ENCODE assay signal across 8 cellular contexts in genomic region chr18:76491801-76492668, GRCh38. TPM values are rescaled to one million over a fixed set of nuclear protein-coding genes. Genes with fewer than 3 reads are reported as not detected.
A peak's percentile ranks its signal among the peaks of the same experiment; 100 is the strongest.
DNase-seq lines count a peak whose midpoint lies in the region; ATAC-seq and TF ChIP-seq lines count a peak whose summit lies in the region.

No MANE protein-coding gene starts in this region.

- intact Hi-C loops in Right ventricle myocardium inferior (cut with DNase I): loop anchor here (5.0 to 10.0 kb wide), 3 partner anchors 85 to 213 kb away; no protein-coding TSS in a partner anchor
- intact Hi-C loops in cardiac septum (cut with DNase I): loop anchor here (2.0 kb wide), 1 partner anchor 41 kb away; no protein-coding TSS in a partner anchor

- no peaks in the 10 kb centered on the region for H3K9me3 ChIP-seq in neural cell (ENCODE audit: low read length)

- DNase-seq in Right ventricle myocardium inferior (ENCODE audit: missing footprints) (peak; percentile 69), cardiac septum (ENCODE audit: low spot score) (no peak), NCI-H1105 (lab: John Stamatoyannopoulos, UW) (peak; percentile 31), fibroblast of the aortic adventitia (ENCODE audit: low read depth) (peak; percentile 37), cerebellum (ENCODE audit: low spot score) (no peak), GDM1 (lab: John Stamatoyannopoulos, UW) (no peak)
- DNase-seq in activated T-cell treated with anti-CD3 and anti-CD28 coated beads, Interleukin-2, amount 50 U/mL, for 24 hours: peak; percentile 70

- peak overlapping the region; percentile 70 for H3K27ac ChIP-seq in neural cell (ENCODE audit: low read length)

- no peak for TF ChIP-seq EP300 in neural cell (conservative IDR thresholded peaks at IDR 0.05; ENCODE audit: poor library complexity, severe bottlenecking)

- H3K9me3 Mint-ChIP-seq in activated T-cell treated with anti-CD3 and anti-CD28 coated beads, Interleukin-2, amount 50 U/mL, for 24 hours: no peaks in the 10 kb centered on the region

- peaks cover 8% of the 10 kb centered on the region for H3F3A ChIP-seq in neural cell (ENCODE audit: insufficient read depth, low read length, poor library complexity, severe bottlenecking)

- peak; percentile 13 for TF ChIP-seq RAD21 in neural cell (conservative IDR thresholded peaks at IDR 0.05)

- no peaks in the 10 kb centered on the region for H3K36me3 ChIP-seq in neural cell (ENCODE audit: insufficient read depth, low read length)

- peak overlapping the region; percentile 90 for H3K27ac Mint-ChIP-seq in activated T-cell treated with anti-CD3 and anti-CD28 coated beads, Interleukin-2, amount 50 U/mL, for 24 hours

- peaks cover 42% of the 10 kb centered on the region for H3K79me2 ChIP-seq in neural cell (replicated peaks; ENCODE audit: insufficient read depth, low read length)

- H3K4me3 ChIP-seq in fibroblast of the aortic adventitia (ENCODE audit: low read depth, low read length): peak overlapping the region; percentile 73
- peak overlapping the region; percentile 93 for H3K4me3 ChIP-seq in neural cell (ENCODE audit: low read length)

- H3K4me3 Mint-ChIP-seq in activated T-cell treated with anti-CD3 and anti-CD28 coated beads, Interleukin-2, amount 50 U/mL, for 24 hours: peak overlapping the region; percentile 88

- H3K9me2 ChIP-seq in neural cell (ENCODE audit: insufficient read depth, low read length): no peaks in the 10 kb centered on the region

- H3K36me3 Mint-ChIP-seq in activated T-cell treated with anti-CD3 and anti-CD28 coated beads, Interleukin-2, amount 50 U/mL, for 24 hours (ENCODE audit: low read depth): peaks cover 8% of the 10 kb centered on the region

- no peaks in the 10 kb centered on the region for H4K20me1 ChIP-seq in neural cell (ENCODE audit: insufficient read depth)

- no peak overlapping the region for H2AFZ ChIP-seq in neural cell (ENCODE audit: low read depth, low read length)

- peak overlapping the region; percentile 92 for H3K4me2 ChIP-seq in neural cell (ENCODE audit: low read length)

- ATAC-seq in Right ventricle myocardium inferior: peak; percentile 18

- H3K4me1 Mint-ChIP-seq in activated T-cell treated with anti-CD3 and anti-CD28 coated beads, Interleukin-2, amount 50 U/mL, for 24 hours (ENCODE audit: low read depth): peaks cover 48% of the 10 kb centered on the region

- TF ChIP-seq CTCF in fibroblast of the aortic adventitia (IDR thresholded peaks at IDR 0.05; ENCODE audit: insufficient read depth, low read length): no peak
- no peak for TF ChIP-seq CTCF in neural cell (IDR thresholded peaks at IDR 0.05; ENCODE audit: poor library complexity, severe bottlenecking)

- no peaks in the 10 kb centered on the region for H3K27me3 ChIP-seq in neural cell (ENCODE audit: insufficient read depth, low read depth, low read length)

- peak overlapping the region; percentile 74 for H3K9ac ChIP-seq in neural cell (ENCODE audit: low read length)

- H3K27me3 Mint-ChIP-seq in activated T-cell treated with anti-CD3 and anti-CD28 coated beads, Interleukin-2, amount 50 U/mL, for 24 hours: peaks cover 51% of the 10 kb centered on the region

TF ChIP-seq in neural cell, 6 proteins besides CTCF, POLR2A, EP300 and RAD21:
- TF ChIP-seq EZH2 (IDR thresholded peaks at IDR 0.05; ENCODE audit: borderline replicate concordance, insufficient read depth, low read length, poor library complexity, severe bottlenecking) (no peak), POLR2AphosphoS5 (IDR thresholded peaks at IDR 0.05) (peak; percentile 59), TAF1 (IDR thresholded peaks at IDR 0.05; ENCODE audit: low read depth) (peak; percentile 41), REST (IDR thresholded peaks at IDR 0.05; ENCODE audit: borderline replicate concordance) (peak; percentile 26), SMC3 (conservative IDR thresholded peaks at IDR 0.05; ENCODE audit: poor library complexity) (peak; percentile 13), MXI1 (conservative IDR thresholded peaks at IDR 0.05; ENCODE audit: poor library complexity, severe bottlenecking) (peak; percentile 95)

RNA-seq across cellular contexts. Expression of gene ZNF516, which starts 3.0 kb away (rescaled TPM):
- total RNA-seq in Right ventricle myocardium inferior (12.3 TPM), cardiac septum (14.7 TPM), fibroblast of the aortic adventitia (ENCODE audit: low replicate concordance) (10.8 and 21.9 TPM in 2 replicates), cerebellum (27.5 TPM)
- polyA plus RNA-seq in neural cell: 8.3 and 11.5 TPM in 2 replicates
- 33.2 and 39.4 TPM in 2 replicates for polyA minus RNA-seq in neural cell

Comparison
In these comparisons a context has a peak if more than half of its experiments do, and no peak if none do; other contexts are left out.
1. DNase-seq: peak in Right ventricle myocardium inferior (single experiment), NCI-H1105 (single experiment), activated T-cell treated with anti-CD3 and anti-CD28 coated beads, Interleukin-2, amount 50 U/mL, for 24 hours (single experiment) and fibroblast of the aortic adventitia (single experiment); none in cardiac septum (single experiment), cerebellum (single experiment) and GDM1 (single experiment).